ENCODE assay signal across 25 cellular contexts in genomic region chr2:192628017-192628416, GRCh38.
"Had no signal": no experiment of that assay in that cellular context is flagged by ENCODE, and none has a peak within 500 bp of the region (broad histone marks: within the 10 kb centered on the region; RNA-seq: fewer than 3 reads in every experiment).

No MANE protein-coding gene starts in this region.

- H3K4me1 ChIP-seq: colonic mucosa, esophagus muscularis mucosa, esophagus squamous epithelium, foreskin keratinocyte, gastrocnemius medialis, gastroesophageal sphincter, heart left ventricle, heart right ventricle had no signal

- ATAC-seq: effector memory CD8-positive, alpha-beta T cell; esophagus mucosa; foreskin keratinocyte; gastrocnemius medialis; gastroesophageal sphincter; heart left ventricle; heart right ventricle had no signal

- H3K36me3 ChIP-seq: colonic mucosa, esophagus muscularis mucosa, esophagus squamous epithelium, gastrocnemius medialis, gastroesophageal sphincter, heart left ventricle, heart right ventricle had no signal

- H3K27me3 ChIP-seq: colonic mucosa, dorsolateral prefrontal cortex, esophagus muscularis mucosa, esophagus squamous epithelium, foreskin keratinocyte, gastrocnemius medialis, gastroesophageal sphincter, heart left ventricle, heart right ventricle had no signal

- H3K4me3 ChIP-seq: colonic mucosa, coronary artery, dorsolateral prefrontal cortex, esophagus muscularis mucosa, esophagus squamous epithelium, gastrocnemius medialis, gastroesophageal sphincter, heart left ventricle, heart right ventricle had no signal

- H3K9me3 ChIP-seq: colonic mucosa, esophagus muscularis mucosa, esophagus squamous epithelium, gastrocnemius medialis, gastroesophageal sphincter, heart left ventricle, heart right ventricle had no signal

- DNase-seq: colonic mucosa; cortex of kidney; dermis blood vessel endothelial cell; dorsolateral prefrontal cortex; effector CD4-positive, alpha-beta T cell; effector CD8-positive, alpha-beta T cell; effector memory CD4-positive, alpha-beta T cell; effector memory CD8-positive, alpha-beta T cell; endodermal cell; erythroblast; esophagus squamous epithelium; foreskin fibroblast; foreskin keratinocyte; foreskin melanocyte; gastrocnemius medialis; glutamatergic neuron; head of caudate nucleus; heart left ventricle; heart right ventricle had no signal

- H3K27ac ChIP-seq: colonic mucosa, coronary artery, dorsolateral prefrontal cortex, epithelial cell of prostate, esophagus muscularis mucosa, esophagus squamous epithelium, foreskin keratinocyte, gastrocnemius medialis, gastroesophageal sphincter, heart left ventricle, heart right ventricle had no signal

- FAIRE-seq: endothelial cell of umbilical vein had no signal
